16 cellular contexts compared by ENCODE assay signal in the genomic region with DNA sequence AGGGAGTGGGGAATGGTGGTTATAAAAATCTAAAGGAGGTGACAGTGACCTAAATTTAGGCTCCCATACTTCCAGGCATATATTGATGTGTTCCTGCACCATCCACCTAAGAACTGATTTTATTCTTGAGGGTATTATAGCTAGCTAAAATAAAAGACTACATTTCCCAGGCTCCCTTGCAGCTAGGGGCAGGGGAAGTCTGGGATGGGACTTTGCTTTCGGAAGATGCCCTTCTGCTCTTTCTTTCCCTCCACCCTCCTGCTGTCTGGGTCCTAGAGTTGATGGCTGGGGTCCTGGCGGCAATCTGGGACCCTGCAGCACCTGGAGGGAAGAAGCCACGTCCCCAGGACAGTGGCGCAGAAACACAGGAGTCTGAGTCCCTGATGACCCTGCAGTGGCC. TPM values are rescaled to one million over a fixed set of nuclear protein-coding genes. Genes with fewer than 3 reads are reported as not detected.
DNase-seq lines count a peak whose midpoint lies in the region; ATAC-seq and TF ChIP-seq lines count a peak whose summit lies in the region.
"Had no signal": no experiment of that assay in that cellular context is flagged by ENCODE, and none has a peak within 500 bp of the region (broad histone marks: within the 10 kb centered on the region; RNA-seq: fewer than 3 reads in every experiment).

No MANE protein-coding gene starts in this region.

- CTCF ChIA-PET in mammary epithelial cell (lab: Charles Lee; ENCODE audit: low non-redundant PET): no interaction called here
- CTCF ChIA-PET in activated CD8-positive, alpha-beta memory T cell treated with anti-CD3 and anti-CD28 coated beads, Interleukin-2, amount 10 ng/mL, durations not matched to agents 7 days and 5 days (lab: Charles Lee): no interaction called here

- no peak overlapping the region for H3K27ac ChIP-seq in mammary epithelial cell (ENCODE audit: insufficient read depth, low read depth, low read length)
- H3K27ac ChIP-seq in mesenchymal stem cell (ENCODE audit: low read length, poor library complexity, severe bottlenecking): no peak overlapping the region
- H3K27ac ChIP-seq: C4-2B had no signal

- intact Hi-C loops in mammary epithelial cell (cut with micrococcal nuclease): no loop called here

- H3K4me3 Mint-ChIP-seq in activated CD8-positive, alpha-beta memory T cell treated with anti-CD3 and anti-CD28 coated beads, Interleukin-2, amount 10 ng/mL, durations not matched to agents 7 days and 5 days: no peak overlapping the region
- H3K4me3 Mint-ChIP-seq: T-cell had no signal

- no peak overlapping the region for H4K91ac ChIP-seq in mesenchymal stem cell (ENCODE audit: low read length)

- H3K4me1 ChIP-seq in mammary epithelial cell (ENCODE audit: insufficient read depth, low read length): peaks cover 6% of the 10 kb centered on the region
- peaks cover 1% of the 10 kb centered on the region for H3K4me1 ChIP-seq in mesenchymal stem cell (ENCODE audit: control insufficient read depth, insufficient read depth, low read depth, low read length)

- H3K79me1 ChIP-seq in mesenchymal stem cell (replicated peaks; ENCODE audit: low read length, poor library complexity, severe bottlenecking): no peaks in the 10 kb centered on the region

- peak overlapping the region; percentile 19 for H2BK5ac ChIP-seq in mesenchymal stem cell (ENCODE audit: low read depth, low read length, poor library complexity, severe bottlenecking)

- TF ChIP-seq CTCF in mammary epithelial cell (conservative IDR thresholded peaks at IDR 0.05 in 1 of 2, IDR thresholded peaks at IDR 0.05 in 1 of 2; ENCODE audit: extremely low read depth in 1 of 2, insufficient read depth in 1 of 2, low read depth in 1 of 2, low read length in 2 of 2) (no peak), GM13976 (IDR thresholded peaks at IDR 0.05; ENCODE audit: borderline replicate concordance, control extremely low read depth, extremely low read depth, insufficient read depth, missing control alignments) (no peak)

- no peaks in the 10 kb centered on the region for H3K9me3 ChIP-seq in mammary epithelial cell (replicated peaks; ENCODE audit: insufficient read depth, low read length)
- peaks cover 4% of the 10 kb centered on the region for H3K9me3 ChIP-seq in mesenchymal stem cell (ENCODE audit: control insufficient read depth, low read length)

- H3K18ac ChIP-seq in mesenchymal stem cell (ENCODE audit: low read depth in 1 of 2, low read length in 2 of 2): no peak overlapping the region

- H3K27me3 Mint-ChIP-seq in activated CD8-positive, alpha-beta memory T cell treated with anti-CD3 and anti-CD28 coated beads, Interleukin-2, amount 10 ng/mL, durations not matched to agents 7 days and 5 days: no peaks in the 10 kb centered on the region
- H3K27me3 Mint-ChIP-seq: T-cell had no signal

- no peaks in the 10 kb centered on the region for H4K20me1 ChIP-seq in mammary epithelial cell (ENCODE audit: insufficient read depth, low read length)

- no peak for ATAC-seq in activated CD8-positive, alpha-beta memory T cell treated with anti-CD3 and anti-CD28 coated beads, Interleukin-2, amount 10 ng/mL, durations not matched to agents 7 days and 5 days
- no peak for ATAC-seq in HG02642 (IDR thresholded peaks at IDR 0.05; ENCODE audit: poor library complexity, unreplicated experiment)
- ATAC-seq: T-cell had no signal

- DNase-seq in AG08395 (ENCODE audit: low spot score) (peak; percentile 49), HPDE6-E6E7 (ENCODE audit: extremely low spot score) (peak; percentile 33), mammary epithelial cell (no peak), mesenchymal stem cell (no peak), superior temporal gyrus (ENCODE audit: extremely low spot score) (no peak), GM13976 (ENCODE audit: low spot score) (no peak)
- no peak for DNase-seq in activated CD8-positive, alpha-beta memory T cell treated with anti-CD3 and anti-CD28 coated beads, Interleukin-2, amount 10 ng/mL, durations not matched to agents 7 days and 5 days
- DNase-seq: NCI-H1048; NCI-H2107; NCI-H226; NCI-H526; NK-92 treated with Interleukin-12 subunit alpha and Interleukin-12 subunit beta, amount 100 ng/mL, for 24 hours; OCI-M1; T-cell had no signal

- no peaks in the 10 kb centered on the region for H3K36me3 Mint-ChIP-seq in activated CD8-positive, alpha-beta memory T cell treated with anti-CD3 and anti-CD28 coated beads, Interleukin-2, amount 10 ng/mL, durations not matched to agents 7 days and 5 days
- H3K36me3 Mint-ChIP-seq: T-cell had no signal

- peak overlapping the region; percentile 26 for H2BK15ac ChIP-seq in mesenchymal stem cell (ENCODE audit: low read depth, poor library complexity, severe bottlenecking)

- no peak overlapping the region for H2BK12ac ChIP-seq in mesenchymal stem cell (ENCODE audit: low read length in 2 of 2)

- BruUV-seq in mammary epithelial cell (replicated peaks; lab: Mats Ljungman, UMichigan): no TSS peak

- H3K27me3 ChIP-seq in mammary epithelial cell (ENCODE audit: insufficient read depth, low read length) (no peaks in the 10 kb centered on the region), mesenchymal stem cell (ENCODE audit: control insufficient read depth in 1 of 2, insufficient read depth in 1 of 2, low read length in 2 of 2) (no peaks in the 10 kb centered on the region)

- H3K4me3 ChIP-seq in mammary epithelial cell (replicated peaks in 1 of 3; ENCODE audit: insufficient read depth in 1 of 3, low read depth in 2 of 3, low read length in 3 of 3): no peak overlapping the region
- H3K4me3 ChIP-seq in mesenchymal stem cell (ENCODE audit: insufficient read depth in 1 of 2, low read depth in 1 of 2, low read length in 2 of 2): peak overlapping the region in 1 of 2 experiments; percentile 41

- H2BK120ac ChIP-seq in mesenchymal stem cell (ENCODE audit: low read depth, low read length): no peak overlapping the region

- H3K36me3 ChIP-seq in mammary epithelial cell (ENCODE audit: insufficient read depth, low read length): no peaks in the 10 kb centered on the region
- H3K36me3 ChIP-seq in mesenchymal stem cell (ENCODE audit: control insufficient read depth in 1 of 2, insufficient read depth in 2 of 2, low read depth in 1 of 2, low read length in 2 of 2): no peaks in the 10 kb centered on the region

- H3K79me2 ChIP-seq in mammary epithelial cell (ENCODE audit: insufficient read depth, low read length): no peaks in the 10 kb centered on the region

- peaks cover 8% of the 10 kb centered on the region for H3K4me1 Mint-ChIP-seq in activated CD8-positive, alpha-beta memory T cell treated with anti-CD3 and anti-CD28 coated beads, Interleukin-2, amount 10 ng/mL, durations not matched to agents 7 days and 5 days
- H3K4me1 Mint-ChIP-seq: T-cell had no signal

- no peak overlapping the region for H3K9ac ChIP-seq in mammary epithelial cell (ENCODE audit: insufficient read depth, low read length)
- H3K9ac ChIP-seq in mesenchymal stem cell (ENCODE audit: low read length): no peak overlapping the region

- H3K27ac Mint-ChIP-seq in activated CD8-positive, alpha-beta memory T cell treated with anti-CD3 and anti-CD28 coated beads, Interleukin-2, amount 10 ng/mL, durations not matched to agents 7 days and 5 days: no peak overlapping the region
- H3K27ac Mint-ChIP-seq: T-cell had no signal

- in situ Hi-C loops in mammary epithelial cell (cut with MboI; ENCODE audit: low sequenced_read_pairs in 2 of 2) (no loop called here), GM13976 (cut with MboI; ENCODE audit: low sequenced_read_pairs, unreplicated experiment) (no loop called here)

- no peak overlapping the region for H2AK5ac ChIP-seq in mesenchymal stem cell (ENCODE audit: low read length, severe bottlenecking)

- H2AFZ ChIP-seq in mammary epithelial cell (ENCODE audit: low read depth, low read length) (peak overlapping the region; percentile 80), mesenchymal stem cell (ENCODE audit: low read depth, low read length) (no peak overlapping the region)

- dilution Hi-C loops in mammary epithelial cell (cut with HindIII; ENCODE audit: low sequenced_read_pairs): no loop called here

- no peak overlapping the region for H3K14ac ChIP-seq in mesenchymal stem cell (ENCODE audit: low read length in 2 of 2)

- no peak overlapping the region for H3K4ac ChIP-seq in mesenchymal stem cell (ENCODE audit: low read depth in 1 of 2, low read length in 2 of 2)

- H3K9me3 Mint-ChIP-seq in activated CD8-positive, alpha-beta memory T cell treated with anti-CD3 and anti-CD28 coated beads, Interleukin-2, amount 10 ng/mL, durations not matched to agents 7 days and 5 days (ENCODE audit: low read depth): no peaks in the 10 kb centered on the region
- H3K9me3 Mint-ChIP-seq: T-cell had no signal

- no peak overlapping the region for H4K8ac ChIP-seq in mesenchymal stem cell (ENCODE audit: low read length)

- 76% methylated on average over 4 of the region's 4 CpGs for WGBS in mammary epithelial cell (ENCODE audit: low coverage, missing lambda C conversion rate)
- WGBS in mesenchymal stem cell: 64% methylated on average over 4 of the region's 4 CpGs

- H3K4me2 ChIP-seq in mammary epithelial cell (ENCODE audit: insufficient read depth, low read depth, low read length): peak overlapping the region; percentile 29
- H3K4me2 ChIP-seq in mesenchymal stem cell (ENCODE audit: low read length, poor library complexity, severe bottlenecking): no peak overlapping the region

- no peak overlapping the region for H3K23ac ChIP-seq in mesenchymal stem cell (ENCODE audit: low read length in 2 of 2)

RNA-seq across cellular contexts. Expression of a gene that starts 53.8 kb away (rescaled TPM):
- total RNA-seq in mammary epithelial cell: 10 to 100 TPM; 30.1 to 39.5 TPM
- 12.6 TPM for polyA plus RNA-seq in mammary epithelial cell
- 57.1 TPM for polyA minus RNA-seq in mammary epithelial cell
- polyA plus RNA-seq in mesenchymal stem cell (2013, experiment 1 of 2): 12.8 TPM
- polyA plus RNA-seq in mesenchymal stem cell (2013, experiment 2 of 2): 13.2 TPM
- total RNA-seq in activated CD8-positive, alpha-beta memory T cell treated with anti-CD3 and anti-CD28 coated beads, Interleukin-2, amount 10 ng/mL, durations not matched to agents 7 days and 5 days: 10 to 100 TPM; 13.8 TPM

Comparison
In these comparisons a context has a peak if more than half of its experiments do, and no peak if none do; other contexts are left out.
1. DNase-seq: peak in AG08395 (single experiment) and HPDE6-E6E7 (single experiment); none in mammary epithelial cell (single experiment), mesenchymal stem cell (single experiment), activated CD8-positive, alpha-beta memory T cell treated with anti-CD3 and anti-CD28 coated beads, Interleukin-2, amount 10 ng/mL, durations not matched to agents 7 days and 5 days (single experiment), superior temporal gyrus (single experiment) and GM13976 (single experiment).